In genomic region chr22:39388261-39389011, GRCh38 we compare ENCODE assay signal across 8 cellular contexts. TPM values are rescaled to one million over a fixed set of nuclear protein-coding genes. Genes with fewer than 3 reads are reported as not detected.
DNase-seq lines count a peak whose midpoint lies in the region; ATAC-seq and TF ChIP-seq lines count a peak whose summit lies in the region.

No MANE protein-coding gene starts in this region.

- no peak for TF ChIP-seq POLR2A in vagina (IDR thresholded peaks at IDR 0.05)

- H3K4me3 Mint-ChIP-seq in T-helper 17 cell = peak overlapping the region; percentile 92

- H3K36me3 Mint-ChIP-seq in T-helper 17 cell (ENCODE audit: low read depth) = no peaks in the 10 kb centered on the region

- H3K27me3 ChIP-seq in vagina = no peaks in the 10 kb centered on the region

- H3K36me3 ChIP-seq in vagina = no peaks in the 10 kb centered on the region

- H3K4me1 ChIP-seq in vagina = peaks cover 9% of the 10 kb centered on the region

- H3K27ac Mint-ChIP-seq in T-helper 17 cell = peak overlapping the region; percentile 96

- intact Hi-C loops in vagina (cut with DNase I) = no loop called here

- H3K9me3 ChIP-seq in T-helper 17 cell (ENCODE audit: control insufficient read depth, low read length, poor library complexity, severe bottlenecking) = no peaks in the 10 kb centered on the region
- no peaks in the 10 kb centered on the region for H3K9me3 ChIP-seq in vagina

- no peaks in the 10 kb centered on the region for H3K27me3 Mint-ChIP-seq in T-helper 17 cell

- H3K4me1 Mint-ChIP-seq in T-helper 17 cell = peaks cover 9% of the 10 kb centered on the region

- peak; percentile 95 for DNase-seq in DMS53 (lab: John Stamatoyannopoulos, UW)
- DNase-seq in T-helper 17 cell = peak; percentile 71 to 75 (median 71)
- peak; percentile 95 for DNase-seq in astrocyte of the hippocampus (ENCODE audit: low read depth, low spot score)
- peak; percentile 39 to 46 for DNase-seq in hippocampal formation (lab: John Stamatoyannopoulos, UW)
- DNase-seq in retinal pigment epithelial cell (ENCODE audit: low read depth) = peak; percentile 55
- no peak for DNase-seq in vagina (ENCODE audit: extremely low spot score in 2 of 2)

- TF ChIP-seq CTCF in retinal pigment epithelial cell (conservative IDR thresholded peaks at IDR 0.05; ENCODE audit: low read depth, low read length) = no peak
- no peak for TF ChIP-seq CTCF in vagina (IDR thresholded peaks at IDR 0.05)

- H3K4me3 ChIP-seq in retinal pigment epithelial cell (ENCODE audit: low read length) (peak overlapping the region; percentile 64), vagina (peak overlapping the region; percentile 62 to 67)

- peak; percentile 72 for ATAC-seq in HG03571 (IDR thresholded peaks at IDR 0.05; ENCODE audit: unreplicated experiment)
- ATAC-seq in T-helper 17 cell = peak; percentile 96
- no peak for ATAC-seq in GM21619 (IDR thresholded peaks at IDR 0.05; ENCODE audit: unreplicated experiment)

- peak overlapping the region; percentile 66 for H3K27ac ChIP-seq in vagina

RNA-seq across cellular contexts. Expression of gene TAB1, which starts 11.1 kb away (rescaled TPM):
- total RNA-seq in T-helper 17 cell (10 to 100 TPM; 22.0 to 23.6 TPM), vagina (25.5 TPM)

RNA-seq across cellular contexts. Expression of gene SYNGR1, which starts 38.6 kb away (rescaled TPM):
- total RNA-seq in T-helper 17 cell = 1 to 10 TPM in 1 of 2 donors, under 1 TPM in 1; 0.47 to 1.1 TPM
- 42.2 TPM for total RNA-seq in vagina

Comparison
In these comparisons a context has a peak if more than half of its experiments do, and no peak if none do; other contexts are left out.
1. DNase-seq: peak in DMS53 (single experiment), T-helper 17 cell (3 of 3), astrocyte of the hippocampus (single experiment), hippocampal formation (2 of 2) and retinal pigment epithelial cell (single experiment); none in vagina (0 of 2).
2. RNA of gene SYNGR1, which starts 38.6 kb away (total RNA-seq): 42.2 TPM in vagina (single experiment); 0.47 to 1.1 TPM in T-helper 17 cell; every median in the first group is over 10 times any median in the second.